ENCODE assay signal across 8 cellular contexts in genomic region chr6:7313505-7314165, GRCh38. TPM values are rescaled to one million over a fixed set of nuclear protein-coding genes. Genes with fewer than 3 reads are reported as not detected.
DNase-seq lines count a peak whose midpoint lies in the region; ATAC-seq and TF ChIP-seq lines count a peak whose summit lies in the region.

No MANE protein-coding gene starts in this region.

- no peak for DNase-seq in activated T-cell treated with anti-CD3 and anti-CD28 coated beads, Interleukin-2, amount 50 U/mL, for 4 hours
- DNase-seq in activated T-cell treated with anti-CD3 and anti-CD28 coated beads for 4 hours = no peak
- no peak for DNase-seq in astrocyte of the cerebellum (ENCODE audit: low read depth)
- no peak for DNase-seq in mesenchymal stem cell
- no peak for DNase-seq in T1000 (lab: John Stamatoyannopoulos, UW)

- H3K4me3 ChIP-seq in astrocyte of the cerebellum (ENCODE audit: low read depth, low read length) = peak overlapping the region; percentile 93
- H3K4me3 ChIP-seq in mesenchymal stem cell (ENCODE audit: insufficient read depth in 1 of 2, low read depth in 1 of 2, low read length in 2 of 2) = peak overlapping the region in 1 of 2 experiments; percentile 88
- peak overlapping the region; percentile 19 for H3K4me3 ChIP-seq in urinary bladder (ENCODE audit: low read depth, low read length)

- no peaks in the 10 kb centered on the region for H3K9me3 Mint-ChIP-seq in activated T-cell treated with anti-CD3 and anti-CD28 coated beads, Interleukin-2, amount 50 U/mL, for 4 hours

- H2BK120ac ChIP-seq in mesenchymal stem cell (ENCODE audit: low read depth, low read length) = no peak overlapping the region

- H2BK15ac ChIP-seq in mesenchymal stem cell (ENCODE audit: low read depth, poor library complexity, severe bottlenecking) = peak overlapping the region; percentile 77

- H3K36me3 Mint-ChIP-seq in activated T-cell treated with anti-CD3 and anti-CD28 coated beads, Interleukin-2, amount 50 U/mL, for 4 hours (ENCODE audit: insufficient read depth) = peaks cover 20% of the 10 kb centered on the region

- peaks cover 5 to 14% of the 10 kb centered on the region in 2 experiments for H3K36me3 ChIP-seq in mesenchymal stem cell (ENCODE audit: control insufficient read depth in 1 of 2, insufficient read depth in 2 of 2, low read depth in 1 of 2, low read length in 2 of 2)
- peaks cover 5% of the 10 kb centered on the region for H3K36me3 ChIP-seq in urinary bladder (ENCODE audit: insufficient read depth)

- peak overlapping the region in 1 of 2 experiments; percentile 4 for H3K14ac ChIP-seq in mesenchymal stem cell (ENCODE audit: low read length in 2 of 2)

- H3K4me3 Mint-ChIP-seq in activated T-cell treated with anti-CD3 and anti-CD28 coated beads, Interleukin-2, amount 50 U/mL, for 4 hours = peak overlapping the region; percentile 99

- no peak for ATAC-seq in activated T-cell treated with anti-CD3 and anti-CD28 coated beads, Interleukin-2, amount 50 U/mL, for 4 hours
- ATAC-seq in HG02970 (IDR thresholded peaks at IDR 0.05; ENCODE audit: low FRiP score, unreplicated experiment) = no peak
- no peak for ATAC-seq in GM21619 (IDR thresholded peaks at IDR 0.05; ENCODE audit: unreplicated experiment)

- no peak overlapping the region for H3K23ac ChIP-seq in mesenchymal stem cell (ENCODE audit: low read length in 2 of 2)

- H3K27ac ChIP-seq in mesenchymal stem cell (ENCODE audit: low read length, poor library complexity, severe bottlenecking) (peak overlapping the region; percentile 87), urinary bladder (ENCODE audit: low read depth) (peak overlapping the region; percentile 43)

- in situ Hi-C loops in astrocyte of the cerebellum (cut with HindIII; ENCODE audit: low sequenced_read_pairs) = no loop called here

- H3K79me1 ChIP-seq in mesenchymal stem cell (replicated peaks; ENCODE audit: low read length, poor library complexity, severe bottlenecking) = no peaks in the 10 kb centered on the region

- H4K91ac ChIP-seq in mesenchymal stem cell (ENCODE audit: low read length) = peak overlapping the region; percentile 57

- peak overlapping the region; percentile 99 for H3K9ac ChIP-seq in mesenchymal stem cell (ENCODE audit: low read length)

- no peak overlapping the region for H2AFZ ChIP-seq in mesenchymal stem cell (ENCODE audit: low read depth, low read length)

- peak overlapping the region; percentile 20 for H3K4me2 ChIP-seq in mesenchymal stem cell (ENCODE audit: low read length, poor library complexity, severe bottlenecking)

- no peak overlapping the region for H2BK5ac ChIP-seq in mesenchymal stem cell (ENCODE audit: low read depth, low read length, poor library complexity, severe bottlenecking)

- no peak overlapping the region for H2AK5ac ChIP-seq in mesenchymal stem cell (ENCODE audit: low read length, severe bottlenecking)

- H3K27me3 Mint-ChIP-seq in activated T-cell treated with anti-CD3 and anti-CD28 coated beads, Interleukin-2, amount 50 U/mL, for 4 hours (ENCODE audit: low read depth) = no peaks in the 10 kb centered on the region

- H3K9me3 ChIP-seq in mesenchymal stem cell (ENCODE audit: control insufficient read depth, low read length) = no peaks in the 10 kb centered on the region

- no peak overlapping the region for H2BK12ac ChIP-seq in mesenchymal stem cell (ENCODE audit: low read length in 2 of 2)

- peak overlapping the region; percentile 31 to 52 for H3K18ac ChIP-seq in mesenchymal stem cell (ENCODE audit: low read depth in 1 of 2, low read length in 2 of 2)

- H3K4me1 Mint-ChIP-seq in activated T-cell treated with anti-CD3 and anti-CD28 coated beads, Interleukin-2, amount 50 U/mL, for 4 hours (ENCODE audit: low read depth) = peaks cover 38% of the 10 kb centered on the region

- no peak for TF ChIP-seq CTCF in astrocyte of the cerebellum (IDR thresholded peaks at IDR 0.05; ENCODE audit: low read depth, low read length, missing control alignments)

- H3K4ac ChIP-seq in mesenchymal stem cell (ENCODE audit: low read depth in 1 of 2, low read length in 2 of 2) = peak overlapping the region; percentile 17 to 27

- WGBS in mesenchymal stem cell = 80% methylated on average over 14 of the region's 15 CpGs
- WGBS in urinary bladder = 83% methylated on average over 15 of the region's 15 CpGs

- H3K27me3 ChIP-seq in mesenchymal stem cell (ENCODE audit: control insufficient read depth in 1 of 2, insufficient read depth in 1 of 2, low read length in 2 of 2) = no peaks in the 10 kb centered on the region

- peak overlapping the region; percentile 91 for H4K8ac ChIP-seq in mesenchymal stem cell (ENCODE audit: low read length)

- H3K4me1 ChIP-seq in mesenchymal stem cell (ENCODE audit: control insufficient read depth, insufficient read depth, low read depth, low read length) (peaks cover 2% of the 10 kb centered on the region), urinary bladder (ENCODE audit: insufficient read depth) (no peaks in the 10 kb centered on the region)

RNA-seq across cellular contexts. Expression of gene SSR1, which starts 0.6 kb away (rescaled TPM):
- total RNA-seq in activated T-cell treated with anti-CD3 and anti-CD28 coated beads, Interleukin-2, amount 50 U/mL, for 4 hours = 100 to 1,000 TPM; 133 to 146 (median 135) TPM
- polyA plus RNA-seq in mesenchymal stem cell (2013, experiment 1 of 2) = 178 TPM
- polyA plus RNA-seq in mesenchymal stem cell (2013, experiment 2 of 2) = 181 TPM
- 100.0 TPM for total RNA-seq in urinary bladder
- 55.6 TPM for polyA plus RNA-seq in urinary bladder
